ENCODE assay signal across 22 cellular contexts in the genomic region with DNA sequence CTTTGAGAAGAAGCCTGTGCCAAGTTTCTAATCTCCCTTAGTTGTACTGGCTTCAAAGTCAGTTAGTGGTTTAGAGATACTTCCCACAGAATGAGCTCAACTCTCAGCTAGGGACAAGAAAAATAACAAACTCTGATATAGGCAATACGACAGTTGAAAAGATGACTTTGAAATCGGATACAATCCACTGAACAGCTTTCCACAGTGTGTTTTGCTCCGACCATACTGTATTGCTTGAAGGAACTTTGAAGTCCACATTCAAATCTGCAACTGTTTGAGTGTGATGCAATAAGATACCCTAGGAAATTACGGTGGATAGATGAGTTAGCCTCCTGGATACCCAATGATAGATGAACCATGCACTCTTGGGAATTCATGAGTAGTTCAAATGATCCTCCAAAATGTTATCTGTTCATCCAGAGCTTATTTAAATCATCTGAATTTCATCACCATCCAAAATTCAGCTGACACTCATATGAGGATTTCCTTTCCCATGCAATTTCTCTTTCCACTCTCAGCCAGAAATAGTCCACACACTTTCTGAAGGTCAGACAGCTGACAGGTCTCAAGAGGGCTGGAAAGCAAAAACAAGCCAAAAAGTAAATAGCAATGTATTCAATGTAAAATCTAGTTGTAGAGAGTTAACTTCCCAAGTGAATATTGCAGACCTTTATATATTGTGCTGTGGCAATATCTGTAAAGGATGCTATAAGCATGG.
A peak's percentile ranks its signal among the peaks of the same experiment; 100 is the strongest.
DNase-seq lines count a peak whose midpoint lies in the region; ATAC-seq and TF ChIP-seq lines count a peak whose summit lies in the region.
"Had no signal": no experiment of that assay in that cellular context is flagged by ENCODE, and none has a peak within 500 bp of the region (broad histone marks: within the 10 kb centered on the region; RNA-seq: fewer than 3 reads in every experiment).

No MANE protein-coding gene starts in this region.

- H3K4me3 ChIP-seq in OCI-LY7 (ENCODE audit: low read depth, low read length, poor library complexity, severe bottlenecking) (no peak overlapping the region), choroid plexus epithelial cell (ENCODE audit: low read depth, low read length) (no peak overlapping the region), uterus (no peak overlapping the region)
- H3K4me3 ChIP-seq: psoas muscle, testis had no signal

- ATAC-seq in GM21825 (IDR thresholded peaks at IDR 0.05; ENCODE audit: unreplicated experiment), result no peak
- ATAC-seq in GM19023 (IDR thresholded peaks at IDR 0.05; ENCODE audit: unreplicated experiment), result no peak
- ATAC-seq: psoas muscle, T-cell had no signal

- H3K36me3 ChIP-seq in OCI-LY7 (ENCODE audit: insufficient read depth, low read length), result no peaks in the 10 kb centered on the region; the same call in 1 of the 2 replicates
- H3K36me3 ChIP-seq in uterus, result no peaks in the 10 kb centered on the region

- H3K4me2 ChIP-seq in OCI-LY7 (ENCODE audit: low read length), result no peak overlapping the region

- POLR2A ChIA-PET in OCI-LY7 (lab: Charles Lee), result no interaction called here

- CTCF ChIA-PET in OCI-LY7 (lab: Charles Lee; ENCODE audit: unreplicated experiment), result no interaction called here

- DNase-seq in AG09319 (ENCODE audit: extremely low read depth, low read depth) (peak; percentile 5), OCI-LY7 (ENCODE audit: low spot score) (no peak), choroid plexus epithelial cell (ENCODE audit: low read depth) (peak; percentile 82), kidney glomerular epithelial cell (lab: John Stamatoyannopoulos, UW) (peak; percentile 30), ureter (ENCODE audit: low spot score) (no peak), uterus (no peak)
- DNase-seq: activated CD4-positive, alpha-beta T cell treated with anti-CD3 and anti-CD28 coated beads for 48 hours; amniotic stem cell; CD8-positive, alpha-beta memory T cell; DMS79 treated with DMSO at 0.1 percent for 48 hours; foreskin melanocyte; HFFc6; KBM-7; left cardiac atrium; midbrain; NCI-H1930; NCI-H446 treated with DMSO at 0.1 percent for 48 hours; psoas muscle; T-cell; testis had no signal

- H3K4me1 ChIP-seq in OCI-LY7 (ENCODE audit: insufficient read depth, low read length, poor library complexity, severe bottlenecking), result peaks cover 7% of the 10 kb centered on the region
- no peaks in the 10 kb centered on the region for H3K4me1 ChIP-seq in uterus
- H3K4me1 ChIP-seq: psoas muscle, testis had no signal

- no peaks in the 10 kb centered on the region for H3K79me2 ChIP-seq in OCI-LY7 (ENCODE audit: insufficient read depth, low read depth, low read length)

- intact Hi-C loops in OCI-LY7 (cut with micrococcal nuclease; ENCODE audit: unreplicated experiment) (loop anchor here (10.0 kb wide), 1 partner anchor 178 kb away; no protein-coding TSS in a partner anchor), uterus (cut with DNase I; ENCODE audit: low total_unique reads) (no loop called here)

- H3K9me2 ChIP-seq in OCI-LY7 (ENCODE audit: insufficient read depth, low read length), result no peaks in the 10 kb centered on the region

- no TSS peak for BruUV-seq in OCI-LY7 (replicated peaks; lab: Mats Ljungman, UMichigan)

- TF ChIP-seq POLR2A in uterus (IDR thresholded peaks at IDR 0.05), result no peak

- H3K9me3 ChIP-seq in OCI-LY7 (ENCODE audit: low read length), result peaks cover 15% of the 10 kb centered on the region; the same call in 1 of the 2 replicates
- H3K9me3 ChIP-seq in uterus, result no peaks in the 10 kb centered on the region
- H3K9me3 ChIP-seq: testis had no signal

- H3K27me3 ChIP-seq in uterus, result no peaks in the 10 kb centered on the region
- H3K27me3 ChIP-seq: testis had no signal

- no peak for TF ChIP-seq CTCF in AG09319 (IDR thresholded peaks at IDR 0.05; ENCODE audit: low read depth, low read length)
- no peak for TF ChIP-seq CTCF in OCI-LY7 (conservative IDR thresholded peaks at IDR 0.05; ENCODE audit: low read length)
- no peak for TF ChIP-seq CTCF in choroid plexus epithelial cell (conservative IDR thresholded peaks at IDR 0.05; ENCODE audit: low read depth, low read length)
- TF ChIP-seq CTCF in uterus (IDR thresholded peaks at IDR 0.05), result no peak

- peak overlapping the region; percentile 41; the same call in 1 of the 2 replicates for H2AFZ ChIP-seq in OCI-LY7 (ENCODE audit: low read length)

- H3K27ac ChIP-seq in OCI-LY7 (ENCODE audit: low read depth, low read length, poor library complexity, severe bottlenecking), result no peak overlapping the region
- no peak overlapping the region for H3K27ac ChIP-seq in uterus
- H3K27ac ChIP-seq: psoas muscle, testis had no signal

- no peaks in the 10 kb centered on the region for H4K20me1 ChIP-seq in OCI-LY7 (ENCODE audit: insufficient read depth, low read length)

Comparison
In these comparisons a context has a peak if more than half of its experiments do, and no peak if none do; other contexts are left out.
1. DNase-seq: peak in AG09319 (single experiment), choroid plexus epithelial cell (single experiment) and kidney glomerular epithelial cell (single experiment); none in OCI-LY7 (single experiment), ureter (single experiment) and uterus (0 of 2).